Comparison of ENCODE assay signal across 22 cellular contexts in genomic region chr13:19791953-19792537, GRCh38. TPM values are rescaled to one million over a fixed set of nuclear protein-coding genes. Genes with fewer than 3 reads are reported as not detected.
DNase-seq lines count a peak whose midpoint lies in the region; FAIRE-seq and TF ChIP-seq lines count a peak whose summit lies in the region.
"Had no signal": no experiment of that assay in that cellular context is flagged by ENCODE, and none has a peak within 500 bp of the region (broad histone marks: within the 10 kb centered on the region; RNA-seq: fewer than 3 reads in every experiment).

No MANE protein-coding gene starts in this region.

- peak; percentile 35 for DNase-seq in ELF-1 (ENCODE audit: low read depth, low spot score)
- peak; percentile 66 for DNase-seq in NCI-H82 treated with DMSO at 0.1 percent for 48 hours (lab: John Stamatoyannopoulos, UW; ENCODE audit: unreplicated experiment)
- peak; percentile 24 for DNase-seq in iPS-NIHi11 (ENCODE audit: low spot score)
- peak; percentile 18 for DNase-seq in posterior vena cava (ENCODE audit: low spot score)
- no peak for DNase-seq in H54 (ENCODE audit: insufficient read length, low spot score)
- DNase-seq in C1 segment of cervical spinal cord (lab: John Stamatoyannopoulos, UW): no peak
- no peak for DNase-seq in dedifferentiated amniotic fluid mesenchymal stem cell (ENCODE audit: extremely low spot score)
- DNase-seq: CD8-positive, alpha-beta T cell; DMS79; KG1; NCI-H1417 treated with DMSO at 0.1 percent for 48 hours; NCI-H187 treated with DMSO at 0.1 percent for 48 hours; NCI-H226; NCI-H526; NK-92 treated with Interleukin-12 subunit alpha and Interleukin-12 subunit beta, amount 100 ng/mL, for 24 hours; OCI-M1; SHP77; SK-N-SH had no signal

- no peak for TF ChIP-seq POLR2A in H54 (IDR thresholded peaks at IDR 0.05; ENCODE audit: low read depth, low read length)

- intact Hi-C loops in posterior vena cava (cut with DNase I): no loop called here

- FAIRE-seq in H54 (lab: Jason Lieb, UNC): no peak
- FAIRE-seq: A549, D721Med, G401.6, HepG2 had no signal

RNA-seq across cellular contexts. Expression of gene PSPC1, which starts 9.3 kb away (rescaled TPM):
- 10 to 100 TPM; 31.0 to 38.5 TPM for total RNA-seq in posterior vena cava

Comparison
In these comparisons a context has a peak if more than half of its experiments do, and no peak if none do; other contexts are left out.
1. DNase-seq: peak in ELF-1 (single experiment), NCI-H82 treated with DMSO at 0.1 percent for 48 hours (single experiment), iPS-NIHi11 (single experiment) and posterior vena cava (single experiment); none in H54 (single experiment), C1 segment of cervical spinal cord (0 of 14) and dedifferentiated amniotic fluid mesenchymal stem cell (single experiment).